Comparison of ENCODE assay signal across 8 cellular contexts in the genomic region with DNA sequence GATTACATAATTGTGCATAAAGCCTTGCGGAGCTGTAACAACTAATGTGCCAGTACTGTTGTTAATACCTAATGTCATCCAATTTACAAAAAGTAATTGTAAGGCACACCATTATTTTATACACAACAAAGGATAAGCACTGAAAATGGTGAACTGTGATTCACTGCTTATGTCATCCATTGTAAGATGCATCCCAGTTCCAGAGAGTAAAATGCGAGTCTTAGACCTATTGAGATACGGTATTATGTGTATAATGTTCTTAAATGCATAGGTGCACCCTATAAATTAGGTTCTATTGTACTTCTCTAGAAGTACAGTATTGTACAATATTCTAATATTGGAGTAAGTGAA. TPM values are rescaled to one million over a fixed set of nuclear protein-coding genes. Genes with fewer than 3 reads are reported as not detected.
DNase-seq lines count a peak whose midpoint lies in the region; ATAC-seq and TF ChIP-seq lines count a peak whose summit lies in the region.

No MANE protein-coding gene starts in this region.

- peak overlapping the region; percentile 96 for H3K27ac Mint-ChIP-seq in activated T-helper 1 cell treated with anti-CD3 and anti-CD28 coated beads, Interleukin-12 subunit alpha, Interleukin-12 subunit beta, Interleukin-2, Interleukin-4 antibody, amounts not matched to agents 30 ng/mL and 10 ng/mL and 1 ng/mL, durations not matched to agents 14 hours and 24 hours and 36 hours
- H3K27ac Mint-ChIP-seq in stimulated activated memory B cell treated with anti-CD40 and anti-IgM and Interleukin-4, amounts not matched to agents 10 μg/mL and 1 μg/mL and 100 μg/mL, for 72 hours, result peak overlapping the region; percentile 87

- no peak for ATAC-seq in stimulated activated memory B cell treated with anti-CD40 and anti-IgM and Interleukin-4, amounts not matched to agents 10 μg/mL and 1 μg/mL and 100 μg/mL, for 72 hours
- ATAC-seq in GM18502 (IDR thresholded peaks at IDR 0.05; ENCODE audit: poor library complexity, unreplicated experiment) (no peak), HG03108 (IDR thresholded peaks at IDR 0.05; ENCODE audit: unreplicated experiment) (no peak)

- H3K36me3 ChIP-seq in iPS DF 6.9 (ENCODE audit: control insufficient read depth, insufficient read depth, low read length), result peaks cover 6% of the 10 kb centered on the region; the same call in 1 of the 2 replicates

- no peaks in the 10 kb centered on the region for H3K9me3 Mint-ChIP-seq in activated T-helper 1 cell treated with anti-CD3 and anti-CD28 coated beads, Interleukin-12 subunit alpha, Interleukin-12 subunit beta, Interleukin-2, Interleukin-4 antibody, amounts not matched to agents 30 ng/mL and 10 ng/mL and 1 ng/mL, durations not matched to agents 14 hours and 24 hours and 36 hours
- no peaks in the 10 kb centered on the region for H3K9me3 Mint-ChIP-seq in stimulated activated memory B cell treated with anti-CD40 and anti-IgM and Interleukin-4, amounts not matched to agents 10 μg/mL and 1 μg/mL and 100 μg/mL, for 72 hours

- intact Hi-C loops in activated T-helper 1 cell treated with anti-CD3 and anti-CD28 coated beads, Interleukin-12 subunit alpha, Interleukin-12 subunit beta, Interleukin-2, Interleukin-4 antibody, amounts not matched to agents 30 ng/mL and 10 ng/mL and 1 ng/mL, durations not matched to agents 14 hours and 24 hours and 36 hours (cut with micrococcal nuclease), result loop anchor here (1.0 to 5.0 kb wide), 11 partner anchors 11 to 338 kb away; a partner anchor contains a TSS

- no CpG with 5 or more reads among the region's 3 CpGs for WGBS in iPS DF 6.9 (ENCODE audit: insufficient coverage, insufficient read length)

- H3K9me3 ChIP-seq in iPS DF 6.9 (ENCODE audit: control insufficient read depth, insufficient read depth, low read length), result no peaks in the 10 kb centered on the region

- H3K4me1 Mint-ChIP-seq in activated T-helper 1 cell treated with anti-CD3 and anti-CD28 coated beads, Interleukin-12 subunit alpha, Interleukin-12 subunit beta, Interleukin-2, Interleukin-4 antibody, amounts not matched to agents 30 ng/mL and 10 ng/mL and 1 ng/mL, durations not matched to agents 14 hours and 24 hours and 36 hours (ENCODE audit: low read depth), result peaks cover 19% of the 10 kb centered on the region
- peaks cover 19% of the 10 kb centered on the region for H3K4me1 Mint-ChIP-seq in stimulated activated memory B cell treated with anti-CD40 and anti-IgM and Interleukin-4, amounts not matched to agents 10 μg/mL and 1 μg/mL and 100 μg/mL, for 72 hours

- H3K27me3 ChIP-seq in HL-60 (ENCODE audit: insufficient read depth, poor library complexity, severe bottlenecking) (no peaks in the 10 kb centered on the region), iPS DF 6.9 (ENCODE audit: control insufficient read depth, insufficient read depth, low read length) (no peaks in the 10 kb centered on the region)

- in situ Hi-C loops in ACHN (cut with HindIII; ENCODE audit: low pct_ligation_motif_present, low pct_unique_long_range_greater_than_20kb, low sequenced_read_pairs), result no loop called here

- peak overlapping the region; percentile 95 for H3K4me3 Mint-ChIP-seq in activated T-helper 1 cell treated with anti-CD3 and anti-CD28 coated beads, Interleukin-12 subunit alpha, Interleukin-12 subunit beta, Interleukin-2, Interleukin-4 antibody, amounts not matched to agents 30 ng/mL and 10 ng/mL and 1 ng/mL, durations not matched to agents 14 hours and 24 hours and 36 hours
- peak overlapping the region; percentile 89 for H3K4me3 Mint-ChIP-seq in stimulated activated memory B cell treated with anti-CD40 and anti-IgM and Interleukin-4, amounts not matched to agents 10 μg/mL and 1 μg/mL and 100 μg/mL, for 72 hours

- H3K4me1 ChIP-seq in iPS DF 6.9 (ENCODE audit: control insufficient read depth, insufficient read depth, low read length), result no peaks in the 10 kb centered on the region

- peaks cover 18% of the 10 kb centered on the region for H3K36me3 Mint-ChIP-seq in activated T-helper 1 cell treated with anti-CD3 and anti-CD28 coated beads, Interleukin-12 subunit alpha, Interleukin-12 subunit beta, Interleukin-2, Interleukin-4 antibody, amounts not matched to agents 30 ng/mL and 10 ng/mL and 1 ng/mL, durations not matched to agents 14 hours and 24 hours and 36 hours (ENCODE audit: low read depth)
- peaks cover 19% of the 10 kb centered on the region for H3K36me3 Mint-ChIP-seq in stimulated activated memory B cell treated with anti-CD40 and anti-IgM and Interleukin-4, amounts not matched to agents 10 μg/mL and 1 μg/mL and 100 μg/mL, for 72 hours

- peaks cover 3% of the 10 kb centered on the region for H3K27me3 Mint-ChIP-seq in activated T-helper 1 cell treated with anti-CD3 and anti-CD28 coated beads, Interleukin-12 subunit alpha, Interleukin-12 subunit beta, Interleukin-2, Interleukin-4 antibody, amounts not matched to agents 30 ng/mL and 10 ng/mL and 1 ng/mL, durations not matched to agents 14 hours and 24 hours and 36 hours (ENCODE audit: insufficient read depth)
- no peaks in the 10 kb centered on the region for H3K27me3 Mint-ChIP-seq in stimulated activated memory B cell treated with anti-CD40 and anti-IgM and Interleukin-4, amounts not matched to agents 10 μg/mL and 1 μg/mL and 100 μg/mL, for 72 hours

- peak overlapping the region; percentile 61 for H3K4me3 ChIP-seq in HL-60 (replicated peaks; ENCODE audit: insufficient read depth, low read length)
- H3K4me3 ChIP-seq in iPS DF 6.9 (ENCODE audit: low read length), result peak overlapping the region; percentile 81; the same call in 1 of the 2 replicates

- peak overlapping the region; percentile 69 for H3K27ac ChIP-seq in HL-60 (replicated peaks)
- no peak overlapping the region for H3K27ac ChIP-seq in iPS DF 6.9 (ENCODE audit: low read length)

- no peak for TF ChIP-seq CTCF in HL-60 (IDR thresholded peaks at IDR 0.05; ENCODE audit: insufficient read depth, low read length)

- DNase-seq in ACHN (peak; percentile 18), HL-60 (ENCODE audit: low read depth in 1 of 2, low spot score in 1 of 2) (no peak), iPS DF 6.9 (ENCODE audit: low read depth, low spot score) (no peak), NCI-H526 treated with DMSO at 0.1 percent for 48 hours (lab: John Stamatoyannopoulos, UW) (no peak)
- DNase-seq in activated T-helper 1 cell treated with anti-CD3 and anti-CD28 coated beads, Interleukin-12 subunit alpha, Interleukin-12 subunit beta, Interleukin-2, Interleukin-4 antibody, amounts not matched to agents 30 ng/mL and 10 ng/mL and 1 ng/mL, durations not matched to agents 14 hours and 24 hours and 36 hours (ENCODE audit: low spot score), result no peak

RNA-seq across cellular contexts. Expression of a gene that starts 0.4 kb away (rescaled TPM):
- 32.5 and 36.6 TPM in 2 replicates for total RNA-seq in activated T-helper 1 cell treated with anti-CD3 and anti-CD28 coated beads, Interleukin-12 subunit alpha, Interleukin-12 subunit beta, Interleukin-2, Interleukin-4 antibody, amounts not matched to agents 30 ng/mL and 10 ng/mL and 1 ng/mL, durations not matched to agents 14 hours and 24 hours and 36 hours

RNA-seq across cellular contexts. Expression of a gene that starts 10.8 kb away (rescaled TPM):
- total RNA-seq in activated T-helper 1 cell treated with anti-CD3 and anti-CD28 coated beads, Interleukin-12 subunit alpha, Interleukin-12 subunit beta, Interleukin-2, Interleukin-4 antibody, amounts not matched to agents 30 ng/mL and 10 ng/mL and 1 ng/mL, durations not matched to agents 14 hours and 24 hours and 36 hours, result 61.2 and 72.5 TPM in 2 replicates

RNA-seq across cellular contexts. Expression of a gene that starts 38.1 kb away (rescaled TPM):
- 33.0 and 33.7 TPM in 2 replicates for total RNA-seq in activated T-helper 1 cell treated with anti-CD3 and anti-CD28 coated beads, Interleukin-12 subunit alpha, Interleukin-12 subunit beta, Interleukin-2, Interleukin-4 antibody, amounts not matched to agents 30 ng/mL and 10 ng/mL and 1 ng/mL, durations not matched to agents 14 hours and 24 hours and 36 hours
